Comparison of ENCODE assay signal across 24 cellular contexts in the genomic region with DNA sequence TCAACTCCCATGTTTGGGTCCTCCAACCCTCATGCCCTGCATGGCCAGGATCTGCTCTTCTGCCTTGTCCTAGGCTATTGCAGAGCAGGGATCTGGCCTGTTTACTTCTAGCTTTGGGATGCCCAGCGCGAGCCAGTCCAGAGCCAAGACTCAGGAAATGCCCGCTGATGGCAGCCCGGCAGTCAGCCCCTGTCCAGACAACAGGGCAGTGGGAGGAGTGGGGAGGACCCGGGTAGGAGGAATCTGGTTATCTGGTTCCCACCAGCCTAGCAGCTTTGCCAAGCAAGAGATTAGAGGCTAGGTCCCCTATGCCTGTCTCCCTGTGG. TPM values are rescaled to one million over a fixed set of nuclear protein-coding genes. Genes with fewer than 3 reads are reported as not detected.
DNase-seq lines count a peak whose midpoint lies in the region; ATAC-seq and TF ChIP-seq lines count a peak whose summit lies in the region.
"Had no signal": no experiment of that assay in that cellular context is flagged by ENCODE, and none has a peak within 500 bp of the region (broad histone marks: within the 10 kb centered on the region; RNA-seq: fewer than 3 reads in every experiment).

No MANE protein-coding gene starts in this region.

- intact Hi-C loops in activated T-helper 1 cell treated with anti-CD3 and anti-CD28 coated beads, Interleukin-12 subunit alpha, Interleukin-12 subunit beta, Interleukin-2, Interleukin-4 antibody, amounts not matched to agents 30 ng/mL and 10 ng/mL and 1 ng/mL, durations not matched to agents 14 hours and 24 hours and 36 hours (cut with micrococcal nuclease): no loop called here
- intact Hi-C loops in body of pancreas (cut with DNase I): no loop called here

- peaks cover 1% of the 10 kb centered on the region for H3K36me3 ChIP-seq in H7 (replicated peaks; ENCODE audit: control insufficient read depth, insufficient read depth, low read length)
- peaks cover 0 to 7% of the 10 kb centered on the region in 2 donors for H3K36me3 ChIP-seq in body of pancreas (replicated peaks in 1 of 2; ENCODE audit: insufficient read depth in 1 of 2, low read depth in 2 of 2)

- H3K27me3 ChIP-seq in H7 (ENCODE audit: control insufficient read depth, insufficient read depth, low read length): peaks cover 5% of the 10 kb centered on the region
- no peaks in the 10 kb centered on the region for H3K27me3 ChIP-seq in body of pancreas
- H3K27me3 ChIP-seq: BLaER1, hepatocyte, SJSA1, testis had no signal

- DNase-seq in T-helper 1 cell (no peak), H7 (peak; percentile 21), body of pancreas (no peak), Kasumi-1 (lab: John Stamatoyannopoulos, UW) (no peak), NOMO-1 treated with dmso at 0.1 percent for 144 hours (lab: John Stamatoyannopoulos, UW; ENCODE audit: unreplicated experiment) (no peak)
- no peak for DNase-seq in activated T-helper 1 cell treated with anti-CD3 and anti-CD28 coated beads, Interleukin-12 subunit alpha, Interleukin-12 subunit beta, Interleukin-2, Interleukin-4 antibody, amounts not matched to agents 30 ng/mL and 10 ng/mL and 1 ng/mL, durations not matched to agents 14 hours and 24 hours and 36 hours (ENCODE audit: low spot score)
- no peak for DNase-seq in naive thymus-derived CD8-positive, alpha-beta T cell
- DNase-seq: activated gamma-delta T cell treated with Interleukin-2 at 50 U/mL for 16 hours, cortex of kidney, DMS53, NCI-H1417 treated with DMSO at 0.1 percent for 48 hours, NCI-H774, T1000, testis had no signal

- peaks cover 27% of the 10 kb centered on the region for H3K36me3 Mint-ChIP-seq in T-helper 1 cell treated with Interleukin-12 subunit alpha and Interleukin-12 subunit beta and Interleukin-4 antibody, amounts not matched to agents 30 μg/mL and 1 μg/mL, for 36 hours (ENCODE audit: low read depth)
- H3K36me3 Mint-ChIP-seq in activated T-helper 1 cell treated with anti-CD3 and anti-CD28 coated beads, Interleukin-12 subunit alpha, Interleukin-12 subunit beta, Interleukin-2, Interleukin-4 antibody, amounts not matched to agents 30 ng/mL and 10 ng/mL and 1 ng/mL, durations not matched to agents 14 hours and 24 hours and 36 hours (ENCODE audit: low read depth): peaks cover 45% of the 10 kb centered on the region
- peaks cover 0 to 53% (median 12%) of the 10 kb centered on the region in 3 donors for H3K36me3 Mint-ChIP-seq in naive thymus-derived CD8-positive, alpha-beta T cell

- H3K4me3 ChIP-seq in H7 (ENCODE audit: insufficient read depth, low read depth, low read length) (no peak overlapping the region), body of pancreas (no peak overlapping the region)
- H3K4me3 ChIP-seq: BLaER1, hepatocyte, PC-9, SJSA1, smooth muscle cell, testis had no signal

- WGBS in body of pancreas, 2 donors: 96 to 100% methylated on average over 2 to 5 of the region's 5 CpGs

- no peak for TF ChIP-seq POLR2A in body of pancreas (IDR thresholded peaks at IDR 0.05)

- POLR2A ChIA-PET in naive thymus-derived CD8-positive, alpha-beta T cell (lab: Charles Lee): interaction anchor here (0.7 to 9.3 kb wide), 7 partner anchors 14 to 141 kb away, joined by 3 to 176 read pairs (median 8); partner anchors contain the start of genes PITPNM1, PPP1CA, RAD9A and TBC1D10C

- H3K4me1 ChIP-seq in body of pancreas: peaks cover 19% of the 10 kb centered on the region

- H3K27ac ChIP-seq in body of pancreas: no peak overlapping the region
- H3K27ac ChIP-seq: 22Rv1, BLaER1, hepatocyte, PC-9, SJSA1, testis had no signal

- H3K27ac Mint-ChIP-seq in T-helper 1 cell treated with Interleukin-12 subunit alpha and Interleukin-12 subunit beta and Interleukin-4 antibody, amounts not matched to agents 30 μg/mL and 1 μg/mL, for 36 hours: peak overlapping the region; percentile 96
- H3K27ac Mint-ChIP-seq in activated T-helper 1 cell treated with anti-CD3 and anti-CD28 coated beads, Interleukin-12 subunit alpha, Interleukin-12 subunit beta, Interleukin-2, Interleukin-4 antibody, amounts not matched to agents 30 ng/mL and 10 ng/mL and 1 ng/mL, durations not matched to agents 14 hours and 24 hours and 36 hours: peak overlapping the region; percentile 100
- H3K27ac Mint-ChIP-seq in naive thymus-derived CD8-positive, alpha-beta T cell: peak overlapping the region in 9 of 10 donors; percentile 46 to 100 (median 80)
- H3K27ac Mint-ChIP-seq: nephron had no signal

- no peaks in the 10 kb centered on the region for H3K9me3 Mint-ChIP-seq in T-helper 1 cell treated with Interleukin-12 subunit alpha and Interleukin-12 subunit beta and Interleukin-4 antibody, amounts not matched to agents 30 μg/mL and 1 μg/mL, for 36 hours
- no peaks in the 10 kb centered on the region for H3K9me3 Mint-ChIP-seq in activated T-helper 1 cell treated with anti-CD3 and anti-CD28 coated beads, Interleukin-12 subunit alpha, Interleukin-12 subunit beta, Interleukin-2, Interleukin-4 antibody, amounts not matched to agents 30 ng/mL and 10 ng/mL and 1 ng/mL, durations not matched to agents 14 hours and 24 hours and 36 hours
- H3K9me3 Mint-ChIP-seq in naive thymus-derived CD8-positive, alpha-beta T cell: no peaks in the 10 kb centered on the region
- H3K9me3 Mint-ChIP-seq: nephron had no signal

- H3K9me3 ChIP-seq in body of pancreas: no peaks in the 10 kb centered on the region
- H3K9me3 ChIP-seq: BLaER1, testis had no signal

- H3K27me3 Mint-ChIP-seq in T-helper 1 cell treated with Interleukin-12 subunit alpha and Interleukin-12 subunit beta and Interleukin-4 antibody, amounts not matched to agents 30 μg/mL and 1 μg/mL, for 36 hours (ENCODE audit: low read depth): no peaks in the 10 kb centered on the region
- H3K27me3 Mint-ChIP-seq in activated T-helper 1 cell treated with anti-CD3 and anti-CD28 coated beads, Interleukin-12 subunit alpha, Interleukin-12 subunit beta, Interleukin-2, Interleukin-4 antibody, amounts not matched to agents 30 ng/mL and 10 ng/mL and 1 ng/mL, durations not matched to agents 14 hours and 24 hours and 36 hours (ENCODE audit: insufficient read depth): no peaks in the 10 kb centered on the region
- H3K27me3 Mint-ChIP-seq in naive thymus-derived CD8-positive, alpha-beta T cell: no peaks in the 10 kb centered on the region

- TF ChIP-seq CTCF in body of pancreas (IDR thresholded peaks at IDR 0.05): no peak

- H3K4me1 Mint-ChIP-seq in T-helper 1 cell treated with Interleukin-12 subunit alpha and Interleukin-12 subunit beta and Interleukin-4 antibody, amounts not matched to agents 30 μg/mL and 1 μg/mL, for 36 hours (ENCODE audit: low read depth): peaks cover 51% of the 10 kb centered on the region
- peaks cover 60% of the 10 kb centered on the region for H3K4me1 Mint-ChIP-seq in activated T-helper 1 cell treated with anti-CD3 and anti-CD28 coated beads, Interleukin-12 subunit alpha, Interleukin-12 subunit beta, Interleukin-2, Interleukin-4 antibody, amounts not matched to agents 30 ng/mL and 10 ng/mL and 1 ng/mL, durations not matched to agents 14 hours and 24 hours and 36 hours (ENCODE audit: low read depth)
- H3K4me1 Mint-ChIP-seq in naive thymus-derived CD8-positive, alpha-beta T cell: peaks cover 32 to 61% (median 57%) of the 10 kb centered on the region in 4 donors

- peak overlapping the region; percentile 8 for H3K4me3 Mint-ChIP-seq in T-helper 1 cell treated with Interleukin-12 subunit alpha and Interleukin-12 subunit beta and Interleukin-4 antibody, amounts not matched to agents 30 μg/mL and 1 μg/mL, for 36 hours
- peak overlapping the region; percentile 82 for H3K4me3 Mint-ChIP-seq in activated T-helper 1 cell treated with anti-CD3 and anti-CD28 coated beads, Interleukin-12 subunit alpha, Interleukin-12 subunit beta, Interleukin-2, Interleukin-4 antibody, amounts not matched to agents 30 ng/mL and 10 ng/mL and 1 ng/mL, durations not matched to agents 14 hours and 24 hours and 36 hours
- peak overlapping the region in 4 of 10 donors; percentile 38 to 66 (median 54) for H3K4me3 Mint-ChIP-seq in naive thymus-derived CD8-positive, alpha-beta T cell
- H3K4me3 Mint-ChIP-seq: nephron had no signal

- ATAC-seq in naive thymus-derived CD8-positive, alpha-beta T cell: no peak
- ATAC-seq in body of pancreas: no peak

RNA-seq across cellular contexts. Expression of gene AIP, which starts 5.3 kb away (rescaled TPM):
- 40.8 and 51.2 TPM in 2 replicates for total RNA-seq in H7 (2014; rRNA removed; shearing (Covaris generic))
- total RNA-seq in activated T-helper 1 cell treated with anti-CD3 and anti-CD28 coated beads, Interleukin-12 subunit alpha, Interleukin-12 subunit beta, Interleukin-2, Interleukin-4 antibody, amounts not matched to agents 30 ng/mL and 10 ng/mL and 1 ng/mL, durations not matched to agents 14 hours and 24 hours and 36 hours: 200 and 203 TPM in 2 replicates
- total RNA-seq in naive thymus-derived CD8-positive, alpha-beta T cell: 100 to 1,000 TPM; 136 to 141 TPM
- polyA plus RNA-seq in naive thymus-derived CD8-positive, alpha-beta T cell: 100 to 1,000 TPM; 146 to 169 (median 146) TPM
- total RNA-seq in body of pancreas: 10 to 100 TPM; 21.4 to 39.7 TPM

RNA-seq across cellular contexts. Expression of gene PITPNM1, which starts 17.0 kb away (rescaled TPM):
- 36.9 and 37.5 TPM in 2 replicates for total RNA-seq in H7 (2014; rRNA removed; shearing (Covaris generic))
- total RNA-seq in activated T-helper 1 cell treated with anti-CD3 and anti-CD28 coated beads, Interleukin-12 subunit alpha, Interleukin-12 subunit beta, Interleukin-2, Interleukin-4 antibody, amounts not matched to agents 30 ng/mL and 10 ng/mL and 1 ng/mL, durations not matched to agents 14 hours and 24 hours and 36 hours: 138 and 140 TPM in 2 replicates
- total RNA-seq in naive thymus-derived CD8-positive, alpha-beta T cell: 100 to 1,000 TPM; 118 to 120 TPM
- polyA plus RNA-seq in naive thymus-derived CD8-positive, alpha-beta T cell: 10 to 100 TPM; 13.8 to 36.5 (median 15.9) TPM
- total RNA-seq in body of pancreas: 10 to 100 TPM in 1 of 2 donors, 1 to 10 TPM in 1; 8.6 to 24.4 TPM

RNA-seq across cellular contexts. Expression of gene TMEM134, which starts 19.1 kb away (rescaled TPM):
- 34.9 and 51.7 TPM in 2 replicates for total RNA-seq in H7 (2014; rRNA removed; shearing (Covaris generic))
- total RNA-seq in activated T-helper 1 cell treated with anti-CD3 and anti-CD28 coated beads, Interleukin-12 subunit alpha, Interleukin-12 subunit beta, Interleukin-2, Interleukin-4 antibody, amounts not matched to agents 30 ng/mL and 10 ng/mL and 1 ng/mL, durations not matched to agents 14 hours and 24 hours and 36 hours: 55.1 and 61.4 TPM in 2 replicates
- total RNA-seq in naive thymus-derived CD8-positive, alpha-beta T cell: 100 to 1,000 TPM; 105 to 111 TPM
- 100 to 1,000 TPM; 128 to 148 (median 144) TPM for polyA plus RNA-seq in naive thymus-derived CD8-positive, alpha-beta T cell
- 100 to 1,000 TPM in 1 of 2 donors, 10 to 100 TPM in 1; 69.5 to 118 TPM for total RNA-seq in body of pancreas

RNA-seq across cellular contexts. Expression of gene CDK2AP2, which starts 19.8 kb away (rescaled TPM):
- 28.6 and 38.1 TPM in 2 replicates for total RNA-seq in H7 (2014; rRNA removed; shearing (Covaris generic))
- total RNA-seq in activated T-helper 1 cell treated with anti-CD3 and anti-CD28 coated beads, Interleukin-12 subunit alpha, Interleukin-12 subunit beta, Interleukin-2, Interleukin-4 antibody, amounts not matched to agents 30 ng/mL and 10 ng/mL and 1 ng/mL, durations not matched to agents 14 hours and 24 hours and 36 hours: 107 and 115 TPM in 2 replicates
- total RNA-seq in naive thymus-derived CD8-positive, alpha-beta T cell: 10 to 100 TPM; 41.8 to 46.4 TPM
- polyA plus RNA-seq in naive thymus-derived CD8-positive, alpha-beta T cell: 10 to 100 TPM; 75.9 to 96.8 (median 79.5) TPM
- total RNA-seq in body of pancreas: 10 to 100 TPM; 56.7 to 59.4 TPM

RNA-seq across cellular contexts. Expression of gene CABP4, which starts 33.0 kb away (rescaled TPM):
- not detected in 2 replicates for total RNA-seq in H7 (2014; rRNA removed; shearing (Covaris generic))
- total RNA-seq in activated T-helper 1 cell treated with anti-CD3 and anti-CD28 coated beads, Interleukin-12 subunit alpha, Interleukin-12 subunit beta, Interleukin-2, Interleukin-4 antibody, amounts not matched to agents 30 ng/mL and 10 ng/mL and 1 ng/mL, durations not matched to agents 14 hours and 24 hours and 36 hours: 0.86 and 0.96 TPM in 2 replicates
- total RNA-seq in naive thymus-derived CD8-positive, alpha-beta T cell: 1 to 10 TPM; 2.9 to 3.7 TPM
- polyA plus RNA-seq in naive thymus-derived CD8-positive, alpha-beta T cell: under 1 TPM; 0.58 to 0.96 (median 0.62) TPM
- 1 to 10 TPM in 1 of 2 donors, not detected in 1; 3.1 TPM for total RNA-seq in body of pancreas
- total RNA-seq: fibroblast of villous mesenchyme, hepatocyte, SJSA1, smooth muscle cell had no signal
- polyA plus RNA-seq: hepatocyte, keratinocyte, smooth muscle cell had no signal
